ENCODE assay signal across 1 cellular context in genomic region chr1:222643937-222644648, GRCh38.
TF ChIP-seq lines count a peak whose summit lies in the region.

No MANE protein-coding gene starts in this region.

TF ChIP-seq in K562, 482 proteins besides CTCF, POLR2A, EP300 and RAD21 (continued from another document and continues in another):
- TF ChIP-seq PRDM10 (IDR thresholded peaks at IDR 0.05; ENCODE audit: partially characterized antibody) = peak; percentile 99
- no peak for TF ChIP-seq HOMEZ (CRISPR knock-in tag; IDR thresholded peaks at IDR 0.05)
- no peak for TF ChIP-seq ZNF512 (tag; IDR thresholded peaks at IDR 0.05)
- peak; percentile 25 for TF ChIP-seq SP2 (IDR thresholded peaks at IDR 0.05; ENCODE audit: extremely low read depth, low read depth, low read length, poor library complexity, severe bottlenecking)
- TF ChIP-seq ATF6 (CRISPR knock-in tag; IDR thresholded peaks at IDR 0.05) = 0 out of 2 replicates have a peak, but pooled peaks have one; percentile 66
- TF ChIP-seq TCF7L2 (IDR thresholded peaks at IDR 0.05; ENCODE audit: low read depth, low read length) = peak; percentile 95
- 0 out of 2 replicates have a peak, but pooled peaks have one; percentile 38 for TF ChIP-seq THRB (CRISPR knock-in tag; conservative IDR thresholded peaks at IDR 0.05)
- no peak for TF ChIP-seq BRF2 (IDR thresholded peaks at IDR 0.05; ENCODE audit: borderline replicate concordance, insufficient read depth, insufficient read length)
- TF ChIP-seq ZNF165 (CRISPR knock-in tag; IDR thresholded peaks at IDR 0.05; ENCODE audit: borderline replicate concordance) = no peak
- no peak for TF ChIP-seq SAFB2 (IDR thresholded peaks at IDR 0.05; ENCODE audit: borderline replicate concordance, low read depth, low read length, severe bottlenecking)
- 0 out of 2 replicates have a peak, but pooled peaks have one; percentile 48 for TF ChIP-seq ZEB2 (IDR thresholded peaks at IDR 0.05)
- no peak for TF ChIP-seq TARDBP (IDR thresholded peaks at IDR 0.05)
- peak; percentile 80 for TF ChIP-seq CC2D1A (IDR thresholded peaks at IDR 0.05)
- TF ChIP-seq SMARCB1 (IDR thresholded peaks at IDR 0.05; ENCODE audit: insufficient read length, low read depth) = no peak
- TF ChIP-seq DACH1 (IDR thresholded peaks at IDR 0.05; ENCODE audit: partially characterized antibody) = peak; percentile 68
- no peak for TF ChIP-seq ZNF280A (IDR thresholded peaks at IDR 0.05; ENCODE audit: low read depth, partially characterized antibody)
- TF ChIP-seq ZNF3 (CRISPR knock-in tag; IDR thresholded peaks at IDR 0.05) = no peak
- TF ChIP-seq TOE1 (IDR thresholded peaks at IDR 0.05; ENCODE audit: borderline replicate concordance) = peak; percentile 85; the same call in 1 of the 2 replicates
- TF ChIP-seq TOE1 (CRISPR knock-in tag; IDR thresholded peaks at IDR 0.05; ENCODE audit: borderline replicate concordance, low read depth) = no peak
- TF ChIP-seq NR2F6 (CRISPR knock-in tag; IDR thresholded peaks at IDR 0.05) = no peak
- no peak for TF ChIP-seq KLF6 (CRISPR knock-in tag; IDR thresholded peaks at IDR 0.05; ENCODE audit: borderline replicate concordance)
- 0 out of 2 replicates have a peak, but pooled peaks have one; percentile 55 for TF ChIP-seq CREB3 (tag; conservative IDR thresholded peaks at IDR 0.05; ENCODE audit: low read depth)
- peak; percentile 63; the same call in 1 of the 2 replicates for TF ChIP-seq AFF4 (CRISPR knock-in tag; IDR thresholded peaks at IDR 0.05)
- no peak for TF ChIP-seq ZFP1 (CRISPR knock-in tag; IDR thresholded peaks at IDR 0.05)
- no peak for TF ChIP-seq DNMT1 (IDR thresholded peaks at IDR 0.05)
- no peak for TF ChIP-seq CCAR2 (IDR thresholded peaks at IDR 0.05; ENCODE audit: low read depth, low read length)
- TF ChIP-seq RBBP5 (IDR thresholded peaks at IDR 0.05; ENCODE audit: borderline replicate concordance, insufficient read depth, low read length, poor library complexity, severe bottlenecking) = peak; percentile 94
- TF ChIP-seq GABPB1 (CRISPR knock-in tag; IDR thresholded peaks at IDR 0.05) = peak; percentile 87
- no peak for TF ChIP-seq ZNF551 (CRISPR knock-in tag; IDR thresholded peaks at IDR 0.05)
- no peak for TF ChIP-seq THRA (IDR thresholded peaks at IDR 0.05)
- no peak for TF ChIP-seq HSF4 (CRISPR knock-in tag; IDR thresholded peaks at IDR 0.05; ENCODE audit: borderline replicate concordance)
- TF ChIP-seq DEAF1 (CRISPR knock-in tag; IDR thresholded peaks at IDR 0.05) = no peak
- peak; percentile 72 to 92 for TF ChIP-seq MAZ (CRISPR knock-in tag; conservative IDR thresholded peaks at IDR 0.05 in 1 of 2, IDR thresholded peaks at IDR 0.05 in 1 of 2)
- TF ChIP-seq KLF10 (CRISPR knock-in tag; IDR thresholded peaks at IDR 0.05) = no peak
- no peak for TF ChIP-seq NFE2L1 (tag; IDR thresholded peaks at IDR 0.05; ENCODE audit: borderline replicate concordance, low read depth)
- no peak for TF ChIP-seq NR3C1 (CRISPR knock-in tag; IDR thresholded peaks at IDR 0.05)
- no peak for TF ChIP-seq ZNF133 (CRISPR knock-in tag; IDR thresholded peaks at IDR 0.05)
- no peak for TF ChIP-seq BRCA1 (IDR thresholded peaks at IDR 0.05)
- no peak for TF ChIP-seq BRCA1 (CRISPR knock-in tag; IDR thresholded peaks at IDR 0.05)
